In genomic region chr12:7905600-7906125, GRCh38 we compare ENCODE assay signal across 8 cellular contexts. TPM values are rescaled to one million over a fixed set of nuclear protein-coding genes. Genes with fewer than 3 reads are reported as not detected.
DNase-seq lines count a peak whose midpoint lies in the region; ATAC-seq, FAIRE-seq and TF ChIP-seq lines count a peak whose summit lies in the region.
"Not testable (repeated sequence)": the region's sequence is repeated elsewhere in the genome, so short reads cannot be mapped to it uniquely, and the experiment has no call there.

No MANE protein-coding gene starts in this region.

- H3K9me3 ChIP-seq in GM23248 (ENCODE audit: low read depth); IMR-90 (ENCODE audit: control insufficient read depth, insufficient read depth, low read length); PC-9 (ENCODE audit: insufficient read depth, low read depth); K562 (replicated peaks; ENCODE audit: control insufficient read depth, insufficient read depth, low read depth, low read length); hepatocyte (ENCODE audit: low read depth); left lung; neural progenitor cell (ENCODE audit: low read depth): not testable (repeated sequence)

- H3K27ac ChIP-seq in GM23248; IMR-90 (ENCODE audit: insufficient read depth, low read length); PC-9; K562 (ENCODE audit: extremely low read depth, low read depth, low read length); left lung; neural progenitor cell: not testable (repeated sequence)
- peak overlapping the region; percentile 10 for H3K27ac ChIP-seq in hepatocyte

- not testable (repeated sequence) for H3K36me3 ChIP-seq in GM23248 (ENCODE audit: low read depth); IMR-90 (ENCODE audit: control insufficient read depth, insufficient read depth, low read length); PC-9 (ENCODE audit: low read depth); K562 (ENCODE audit: control insufficient read depth, insufficient read depth, low read length); hepatocyte (replicated peaks; ENCODE audit: insufficient read depth, low read depth); left lung; neural progenitor cell

- not testable (repeated sequence) for BruUV-seq in IMR-90 (replicated peaks; lab: Mats Ljungman, UMichigan); PC-9 (replicated peaks; lab: Mats Ljungman, UMichigan); K562 (replicated peaks; lab: Mats Ljungman, UMichigan)

- ATAC-seq in IMR-90 (ENCODE audit: low read depth) (peak; percentile 55), left lung (peak; percentile 34)
- not testable (repeated sequence) for ATAC-seq in K562

- not testable (repeated sequence) for H3K4me1 ChIP-seq in GM23248 (ENCODE audit: insufficient read depth); IMR-90 (ENCODE audit: control insufficient read depth, insufficient read depth, low read length); K562 (replicated peaks in 1 of 2; ENCODE audit: control insufficient read depth in 2 of 2, insufficient read depth in 2 of 2, low read length in 2 of 2); left lung
- H3K4me1 ChIP-seq in PC-9 (replicated peaks; ENCODE audit: insufficient read depth) (peaks cover 23% of the 10 kb centered on the region), hepatocyte (ENCODE audit: insufficient read depth) (peaks cover 11% of the 10 kb centered on the region), neural progenitor cell (peaks cover 14% of the 10 kb centered on the region)

- not testable (repeated sequence) for H3K79me2 ChIP-seq in GM23248 (ENCODE audit: insufficient read depth); PC-9 (ENCODE audit: low read depth); K562 (ENCODE audit: control insufficient read depth, insufficient read depth, low read length); hepatocyte; neural progenitor cell (ENCODE audit: low read depth)

- not testable (repeated sequence) for H2AK9ac ChIP-seq in IMR-90 (replicated peaks; ENCODE audit: low read depth, low read length, poor library complexity)

- TF ChIP-seq RAD21 in IMR-90 (IDR thresholded peaks at IDR 0.05; ENCODE audit: low read length); K562 (CRISPR knock-in tag; conservative IDR thresholded peaks at IDR 0.05 in 1 of 2, IDR thresholded peaks at IDR 0.05 in 1 of 2): not testable (repeated sequence)

- in situ Hi-C loops in GM23248 (cut with MboI); IMR-90 (cut with MboI; ENCODE audit: low sequenced_read_pairs): not testable (repeated sequence)
- in situ Hi-C loops in K562 (cut with MboI) = loop anchor here (5.0 kb wide), 1 partner anchor 53 kb away; no protein-coding TSS in a partner anchor

- H3K14ac ChIP-seq in IMR-90 (replicated peaks; ENCODE audit: low read depth, low read length) = not testable (repeated sequence)

- POLR2A ChIA-PET in IMR-90 (lab: Charles Lee; ENCODE audit: unreplicated experiment) = not testable (repeated sequence)
- POLR2A ChIA-PET in PC-9 (lab: Charles Lee; ENCODE audit: unreplicated experiment) = interaction anchor here (0.6 to 0.7 kb wide), 2 partner anchors 9 to 466 kb away, joined by 3 to 6 read pairs; no protein-coding TSS in a partner anchor
- POLR2A ChIA-PET in K562 (lab: Yijun Ruan, JAX) = interaction anchor here (0.6 to 1.7 kb wide), 5 partner anchors 13 to 108 kb away, joined by 3 to 7 read pairs (median 4); no protein-coding TSS in a partner anchor

- H4K8ac ChIP-seq in IMR-90 (ENCODE audit: low read depth in 2 of 2, low read length in 2 of 2) = not testable (repeated sequence)

- dilution Hi-C loops in IMR-90 (cut with HindIII; ENCODE audit: low sequenced_read_pairs, unreplicated experiment) = not testable (repeated sequence)

- H3K79me1 ChIP-seq in IMR-90 (ENCODE audit: low read depth in 1 of 2, low read length in 2 of 2) = not testable (repeated sequence)

- not testable (repeated sequence) for H3K9me1 ChIP-seq in IMR-90 (ENCODE audit: insufficient read depth, low read length); K562 (ENCODE audit: control insufficient read depth, insufficient read depth, low read length)

- not testable (repeated sequence) for H3K27me3 Mint-ChIP-seq in neural progenitor cell (ENCODE audit: insufficient read depth, low read depth)

- H2AK5ac ChIP-seq in IMR-90 (ENCODE audit: low read depth, low read length) = not testable (repeated sequence)

- H3F3A ChIP-seq in GM23248 (ENCODE audit: insufficient read depth) = not testable (repeated sequence)
- H3F3A ChIP-seq in PC-9 (ENCODE audit: insufficient read depth, low read depth) (peaks cover 24% of the 10 kb centered on the region; the same call in 1 of the 2 replicates), neural progenitor cell (ENCODE audit: low read depth) (peaks cover 24% of the 10 kb centered on the region)

- H2BK5ac ChIP-seq in IMR-90 (ENCODE audit: low read depth, low read length, poor library complexity, severe bottlenecking) = not testable (repeated sequence)

- DNase-seq in GM23248; IMR-90; PC-9; K562 (ENCODE audit: extremely low read depth in 1 of 4, low spot score in 3 of 4); hepatocyte (ENCODE audit: low spot score); left lung; neural progenitor cell (ENCODE audit: low spot score); urothelium cell line (ENCODE audit: low spot score): not testable (repeated sequence)

- not testable (repeated sequence) for H3K9ac ChIP-seq in GM23248; IMR-90 (ENCODE audit: low read depth, low read length); K562 (ENCODE audit: insufficient read depth in 1 of 2, low read depth in 2 of 2, low read length in 2 of 2); neural progenitor cell

- H3K27me3 ChIP-seq in GM23248 (replicated peaks; ENCODE audit: insufficient read depth); IMR-90 (ENCODE audit: control insufficient read depth, insufficient read depth, low read length); PC-9 (ENCODE audit: insufficient read depth, low read depth); K562 (ENCODE audit: control insufficient read depth in 2 of 2, insufficient read depth in 2 of 2, low read length in 2 of 2); hepatocyte; left lung; neural progenitor cell: not testable (repeated sequence)

- TF ChIP-seq CTCF in IMR-90 (conservative IDR thresholded peaks at IDR 0.05; ENCODE audit: low read depth, low read length); PC-9 (conservative IDR thresholded peaks at IDR 0.05); K562 (IDR thresholded peaks at IDR 0.05 in 2 of 3, conservative IDR thresholded peaks at IDR 0.05 in 1 of 3; ENCODE audit: insufficient read depth in 2 of 3, low read depth in 1 of 3, low read length in 3 of 3); hepatocyte (IDR thresholded peaks at IDR 0.05; ENCODE audit: poor library complexity); left lung (IDR thresholded peaks at IDR 0.05); neural progenitor cell (IDR thresholded peaks at IDR 0.05): not testable (repeated sequence)

- CTCF ChIA-PET in IMR-90 (lab: Yijun Ruan, JAX) = interaction anchor here (1.0 to 1.1 kb wide), 3 partner anchors 12 to 105 kb away, joined by 3 read pairs; no protein-coding TSS in a partner anchor
- CTCF ChIA-PET in PC-9 (lab: Charles Lee) = interaction anchor here (0.6 to 1.1 kb wide), 5 partner anchors 14 to 190 kb away, joined by 3 to 8 read pairs (median 5); no protein-coding TSS in a partner anchor
- CTCF ChIA-PET in K562 (lab: Yijun Ruan, JAX; ENCODE audit: low intra/inter-chr PET ratio) = not testable (repeated sequence)

- not testable (repeated sequence) for H3K9me3 Mint-ChIP-seq in neural progenitor cell

- H2BK20ac ChIP-seq in IMR-90 (ENCODE audit: low read depth, low read length) = not testable (repeated sequence)

- not testable (repeated sequence) for H3K23ac ChIP-seq in IMR-90 (ENCODE audit: low read depth, low read length)

- TF ChIP-seq POLR2A in IMR-90 (IDR thresholded peaks at IDR 0.05; ENCODE audit: low read depth, low read length); K562 (conservative IDR thresholded peaks at IDR 0.05): not testable (repeated sequence)

- H3K36me3 Mint-ChIP-seq in neural progenitor cell = not testable (repeated sequence)

- H2BK120ac ChIP-seq in IMR-90 (ENCODE audit: low read depth, low read length) = not testable (repeated sequence)

- peak overlapping the region; percentile 92 for H3K27ac Mint-ChIP-seq in neural progenitor cell

- H3K9me2 ChIP-seq in GM23248 (ENCODE audit: insufficient read depth); PC-9 (ENCODE audit: insufficient read depth); hepatocyte (replicated peaks; ENCODE audit: insufficient read depth): not testable (repeated sequence)

- not testable (repeated sequence) for H3K56ac ChIP-seq in IMR-90 (ENCODE audit: extremely low read depth, insufficient read depth, low read length)

- WGBS in GM23248 (ENCODE audit: low coverage in 1 of 2, low lambda C conversion rate in 2 of 2, missing lambda C conversion rate in 2 of 2), 2 experiments = 33 to 43% methylated on average over 2 to 3 of the region's 5 CpGs
- WGBS in IMR-90 (ENCODE audit: extremely low coverage in 2 of 2, insufficient read length in 1 of 2), 2 experiments = no CpG with 5 or more reads among the region's 5 CpGs
- WGBS in K562 (ENCODE audit: insufficient coverage, low coverage, missing lambda C conversion rate) = 26% methylated on average over 2 of the region's 5 CpGs
- 17% methylated on average over 2 of the region's 5 CpGs for WGBS in hepatocyte (ENCODE audit: low lambda C conversion rate, missing lambda C conversion rate)

- H3K4me3 ChIP-seq in GM23248; IMR-90 (ENCODE audit: insufficient read depth, low read depth, low read length); PC-9; K562; hepatocyte; left lung; neural progenitor cell: not testable (repeated sequence)

- H3K4me2 ChIP-seq in GM23248 (ENCODE audit: unreplicated experiment) = peak overlapping the region; percentile 20
- H3K4me2 ChIP-seq in IMR-90 (ENCODE audit: low read depth, low read length) = peak overlapping the region; percentile 63; the same call in 1 of the 2 replicates
- 0 out of 2 replicates have a peak overlapping the region, but pooled peaks have one; percentile 0 for H3K4me2 ChIP-seq in PC-9
- not testable (repeated sequence) for H3K4me2 ChIP-seq in K562 (ENCODE audit: insufficient read depth, low read length)
- peak overlapping the region; percentile 44 for H3K4me2 ChIP-seq in hepatocyte
- peak overlapping the region; percentile 30 for H3K4me2 ChIP-seq in neural progenitor cell

- not testable (repeated sequence) for H3K18ac ChIP-seq in IMR-90 (ENCODE audit: low read depth, low read length)

- H4K5ac ChIP-seq in IMR-90 (ENCODE audit: low read depth, low read length) = not testable (repeated sequence)

- H2AFZ ChIP-seq in GM23248 = peak overlapping the region; percentile 46; the same call in 1 of the 2 replicates
- not testable (repeated sequence) for H2AFZ ChIP-seq in IMR-90 (replicated peaks; ENCODE audit: low read length, poor library complexity); PC-9; K562 (ENCODE audit: low read depth, low read length); hepatocyte; neural progenitor cell (replicated peaks)

- H3K4me3 Mint-ChIP-seq in neural progenitor cell = peak overlapping the region; percentile 35

- H3K4me1 Mint-ChIP-seq in neural progenitor cell = peaks cover 27% of the 10 kb centered on the region

- peak; percentile 52 for FAIRE-seq in K562 (lab: Jason Lieb, UNC)
- FAIRE-seq in urothelium cell line (lab: Jason Lieb, UNC) = peak; percentile 46

- not testable (repeated sequence) for H4K20me1 ChIP-seq in GM23248 (ENCODE audit: insufficient read depth); IMR-90 (ENCODE audit: insufficient read depth, low read length); PC-9 (ENCODE audit: insufficient read depth); K562 (replicated peaks; ENCODE audit: control insufficient read depth, insufficient read depth, low read length); hepatocyte (ENCODE audit: insufficient read depth, poor library complexity, severe bottlenecking); neural progenitor cell (ENCODE audit: low read depth)

- not testable (repeated sequence) for H4K91ac ChIP-seq in IMR-90 (ENCODE audit: insufficient read depth, low read depth, low read length)

- not testable (repeated sequence) for TF ChIP-seq EP300 in K562 (IDR thresholded peaks at IDR 0.05; ENCODE audit: low read length)

- intact Hi-C loops in IMR-90 (cut with micrococcal nuclease) = loop anchor here (1.0 kb wide), 1 partner anchor 158 kb away; no protein-coding TSS in a partner anchor
- intact Hi-C loops in PC-9 (cut with micrococcal nuclease; ENCODE audit: unreplicated experiment); left lung (cut with DNase I): not testable (repeated sequence)
- intact Hi-C loops in K562 (cut with micrococcal nuclease) = loop anchor here (2.0 to 5.0 kb wide), 2 partner anchors 45 to 108 kb away; no protein-coding TSS in a partner anchor

- H2BK15ac ChIP-seq in IMR-90 (ENCODE audit: low read depth, low read length) = not testable (repeated sequence)

- H3K4ac ChIP-seq in IMR-90 (ENCODE audit: low read depth, low read length) = not testable (repeated sequence)

RNA-seq across cellular contexts. Expression of gene SLC2A3, which starts 30.3 kb away (rescaled TPM):
- 72.5 and 73.7 TPM in 2 replicates for total RNA-seq in GM23248 (2014; rRNA removed; shearing (Covaris generic))
- polyA plus RNA-seq in GM23248 (2016; fragmentation: Nextera tagmentation; extraction: Ambion mirVana) (71.5 and 71.8 TPM in 2 replicates), IMR-90 (2012; rRNA removed) (38.2 and 46.1 TPM in 2 replicates), K562 (2011; rRNA removed) (296 and 491 TPM in 2 replicates), K562 (2014; fragmentation: Illumina TruSeq; extraction: Trizol) (101 and 104 TPM in 2 replicates), K562 (2014; fragmentation: Nextera tagmentation; extraction: Ambion mirVana) (100 to 1,000 TPM in 1 of 2 experiments, 10 to 100 TPM in 1; 93.4 to 129 TPM), K562 (2014; rRNA removed) (97.9 and 98.7 TPM in 2 replicates), hepatocyte (65.3 and 111 TPM in 2 replicates)
- total RNA-seq in IMR-90 (2012; rRNA removed) (54.8 and 113 TPM in 2 replicates), PC-9 (2021) (24.9 and 26.2 TPM in 2 replicates), K562 (2014; rRNA removed) (64.0 and 67.3 TPM in 2 replicates), K562 (2014; rRNA removed; fragmentation: Illumina TruSeq; extraction: Trizol) (119 and 138 TPM in 2 replicates), K562 (2015; rRNA removed; fragmentation: Illumina TruSeq; extraction: Trizol) (78.9 and 86.3 TPM in 2 replicates), K562 (2021) (140 and 161 TPM in 2 replicates), hepatocyte (76.3 and 98.2 TPM in 2 replicates), left lung (100 to 1,000 TPM in 1 of 2 donors, 10 to 100 TPM in 1; 83.2 to 149 TPM), neural progenitor cell (ENCODE audit: low replicate concordance) (462 and 548 TPM in 2 replicates)
- polyA plus RNA-seq in IMR-90 (2012; cell fraction: cytosol; rRNA removed) = 19.4 and 27.9 TPM in 2 replicates
- polyA plus RNA-seq in IMR-90 (2012; cell fraction: nucleus; rRNA removed; ENCODE audit: low replicate concordance) = 44.9 and 179 TPM in 2 replicates
- total RNA-seq in K562 (2011; cell fraction: chromatin; rRNA removed; ENCODE audit: low replicate concordance) = 809 and 942 TPM in 2 replicates
- total RNA-seq in K562 (2011; cell fraction: nucleolus; rRNA removed) = 602 and 714 TPM in 2 replicates
- total RNA-seq in K562 (2011; cell fraction: nucleoplasm; rRNA removed) = 822 and 830 TPM in 2 replicates
- 291 and 361 TPM in 2 replicates for polyA plus RNA-seq in K562 (2011; cell fraction: cytosol; rRNA removed)
- polyA plus RNA-seq in K562 (2011; cell fraction: nucleus; rRNA removed) = 164 and 209 TPM in 2 replicates
- 81.0 and 167 TPM in 2 replicates for polyA plus RNA-seq in K562 (2012)
- polyA minus RNA-seq in K562 (2011; rRNA and poly(A)+ RNA removed) = 452 and 599 TPM in 2 replicates
- 168 and 265 TPM in 2 replicates for polyA minus RNA-seq in K562 (2011; cell fraction: cytosol; rRNA and poly(A)+ RNA removed)
- polyA minus RNA-seq in K562 (2011; cell fraction: nucleus; rRNA and poly(A)+ RNA removed) = 149 and 249 TPM in 2 replicates

RNA-seq across cellular contexts. Expression of gene SLC2A14, which starts 32.9 kb away (rescaled TPM):
- not detected in 2 replicates for total RNA-seq in GM23248 (2014; rRNA removed; shearing (Covaris generic))
- polyA plus RNA-seq in GM23248 (2016; fragmentation: Nextera tagmentation; extraction: Ambion mirVana) (not detected in 2 replicates), IMR-90 (2012; rRNA removed) (0.05 and 0.07 TPM in 2 replicates), K562 (2011; rRNA removed) (6.3 and 6.8 TPM in 2 replicates), K562 (2014; fragmentation: Illumina TruSeq; extraction: Trizol) (0.74 and 1.1 TPM in 2 replicates), K562 (2014; fragmentation: Nextera tagmentation; extraction: Ambion mirVana) (1 to 10 TPM; 4.0 to 5.2 TPM), K562 (2014; rRNA removed) (0.13 and 0.19 TPM in 2 replicates), hepatocyte (6.6 and 10.3 TPM in 2 replicates)
- total RNA-seq in IMR-90 (2012; rRNA removed) (under 0.01 TPM in 1 of 2 replicates, not detected in the other), PC-9 (2021) (0.13 TPM in 1 of 2 replicates, not detected in the other), K562 (2014; rRNA removed) (0.20 TPM in 1 of 2 replicates, not detected in the other), K562 (2014; rRNA removed; fragmentation: Illumina TruSeq; extraction: Trizol) (5.4 and 6.8 TPM in 2 replicates), K562 (2015; rRNA removed; fragmentation: Illumina TruSeq; extraction: Trizol) (3.6 and 4.3 TPM in 2 replicates), K562 (2021) (7.4 and 8.9 TPM in 2 replicates), hepatocyte (6.1 TPM in 2 replicates), left lung (1 to 10 TPM in 1 of 2 donors, under 1 TPM in 1; 0.10 to 2.5 TPM), neural progenitor cell (ENCODE audit: low replicate concordance) (0.46 and 0.49 TPM in 2 replicates)
- 0.05 TPM in 1 of 2 replicates, not detected in the other for polyA plus RNA-seq in IMR-90 (2012; cell fraction: cytosol; rRNA removed)
- 0.10 and 0.30 TPM in 2 replicates for polyA plus RNA-seq in IMR-90 (2012; cell fraction: nucleus; rRNA removed; ENCODE audit: low replicate concordance)
- total RNA-seq in K562 (2011; cell fraction: chromatin; rRNA removed; ENCODE audit: low replicate concordance) = 0.79 and 1.5 TPM in 2 replicates
- total RNA-seq in K562 (2011; cell fraction: nucleolus; rRNA removed) = 1.4 and 4.7 TPM in 2 replicates
- 1.7 and 2.0 TPM in 2 replicates for total RNA-seq in K562 (2011; cell fraction: nucleoplasm; rRNA removed)
- 4.8 and 6.8 TPM in 2 replicates for polyA plus RNA-seq in K562 (2011; cell fraction: cytosol; rRNA removed)
- 0.22 and 0.54 TPM in 2 replicates for polyA plus RNA-seq in K562 (2011; cell fraction: nucleus; rRNA removed)
- 2.4 and 4.4 TPM in 2 replicates for polyA plus RNA-seq in K562 (2012)
- 0.54 and 1.1 TPM in 2 replicates for polyA minus RNA-seq in K562 (2011; rRNA and poly(A)+ RNA removed)
- 16.2 and 21.5 TPM in 2 replicates for polyA minus RNA-seq in K562 (2011; cell fraction: cytosol; rRNA and poly(A)+ RNA removed)
- 0.54 and 0.78 TPM in 2 replicates for polyA minus RNA-seq in K562 (2011; cell fraction: nucleus; rRNA and poly(A)+ RNA removed)
